In the genomic region with DNA sequence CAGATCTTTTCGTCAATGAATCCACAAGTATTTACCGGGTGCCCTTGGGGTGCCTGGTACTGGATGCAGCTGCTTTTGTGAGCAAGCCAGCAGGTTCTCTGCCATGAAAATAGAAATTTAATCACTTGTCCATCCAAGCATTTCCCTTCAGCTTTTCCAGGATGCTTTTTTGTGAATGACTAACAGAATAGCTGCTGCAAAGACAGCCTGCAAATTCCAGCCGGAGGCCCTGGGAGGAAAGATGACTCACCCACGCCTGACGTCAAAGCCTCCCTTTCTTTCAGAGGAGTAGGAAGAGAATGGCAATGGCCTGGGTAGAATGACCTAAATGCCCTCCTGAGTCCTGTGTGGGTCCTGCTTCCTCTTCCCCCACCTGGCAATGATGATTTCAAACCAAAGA, we compare ENCODE assay signal across 8 cellular contexts.
DNase-seq lines count a peak whose midpoint lies in the region; ATAC-seq lines count a peak whose summit lies in the region.

No MANE protein-coding gene starts in this region.

- H3K9me3 ChIP-seq in HUES64 (ENCODE audit: insufficient read depth, low read depth, low read length): no peaks in the 10 kb centered on the region

- H3K36me3 Mint-ChIP-seq in activated naive CD4-positive, alpha-beta T cell treated with anti-CD3 and anti-CD28 coated beads, Interleukin-2, amount 50 U/mL, for 72 hours: no peaks in the 10 kb centered on the region

- peak; percentile 98 for DNase-seq in A172 (ENCODE audit: low spot score)
- peak; percentile 97 for DNase-seq in astrocyte of the hippocampus (ENCODE audit: low read depth, low spot score)
- DNase-seq in hippocampal formation (lab: John Stamatoyannopoulos, UW): peak; percentile 32 to 48
- DNase-seq in sciatic nerve (ENCODE audit: low spot score): peak; percentile 86
- DNase-seq in stimulated activated naive CD8-positive, alpha-beta T cell treated with anti-CD3 and anti-CD28 coated beads, Interleukin-15, Interleukin-2, amounts not matched to agents 100 U/mL and 50 U/mL, for 24 hours: no peak
- DNase-seq in NCI-H526 treated with DMSO at 0.1 percent for 48 hours (lab: John Stamatoyannopoulos, UW): no peak
- no peak for DNase-seq in activated naive CD4-positive, alpha-beta T cell treated with anti-CD3 and anti-CD28 coated beads, Interleukin-2, amount 50 U/mL, for 72 hours (ENCODE audit: low spot score in 2 of 2)

- WGBS in HUES64: 20% methylated on average over 5 of the region's 5 CpGs

- H3K27ac Mint-ChIP-seq in activated naive CD4-positive, alpha-beta T cell treated with anti-CD3 and anti-CD28 coated beads, Interleukin-2, amount 50 U/mL, for 72 hours: no peak overlapping the region

- ATAC-seq in sciatic nerve: peak; percentile 90
- ATAC-seq in stimulated activated naive CD8-positive, alpha-beta T cell treated with anti-CD3 and anti-CD28 coated beads, Interleukin-15, Interleukin-2, amounts not matched to agents 100 U/mL and 50 U/mL, for 24 hours: no peak
- no peak for ATAC-seq in activated naive CD4-positive, alpha-beta T cell treated with anti-CD3 and anti-CD28 coated beads, Interleukin-2, amount 50 U/mL, for 72 hours

- peak overlapping the region; percentile 30; the same call in 1 of the 2 replicates for H3K4me3 ChIP-seq in HUES64 (ENCODE audit: low read length)

- peaks cover 35% of the 10 kb centered on the region for H3K4me1 ChIP-seq in HUES64 (ENCODE audit: insufficient read depth, low read length)

- H3K36me3 ChIP-seq in HUES64 (ENCODE audit: insufficient read depth, low read length): no peaks in the 10 kb centered on the region

- H3K27me3 ChIP-seq in HUES64 (ENCODE audit: insufficient read depth, low read length): no peaks in the 10 kb centered on the region

- H3K9ac ChIP-seq in HUES64 (ENCODE audit: low read depth, low read length): peak overlapping the region; percentile 68; the same call in 1 of the 2 replicates

- intact Hi-C loops in sciatic nerve (cut with DNase I): no loop called here

- H3K27ac ChIP-seq in HUES64 (ENCODE audit: low read depth, low read length): peak overlapping the region; percentile 97

- no peaks in the 10 kb centered on the region for H3K9me3 Mint-ChIP-seq in activated naive CD4-positive, alpha-beta T cell treated with anti-CD3 and anti-CD28 coated beads, Interleukin-2, amount 50 U/mL, for 72 hours

Comparison
In these comparisons a context has a peak if more than half of its experiments do, and no peak if none do; other contexts are left out.
1. DNase-seq: peak in A172 (single experiment), astrocyte of the hippocampus (single experiment), hippocampal formation (2 of 2) and sciatic nerve (single experiment); none in stimulated activated naive CD8-positive, alpha-beta T cell treated with anti-CD3 and anti-CD28 coated beads, Interleukin-15, Interleukin-2, amounts not matched to agents 100 U/mL and 50 U/mL, for 24 hours (single experiment), NCI-H526 treated with DMSO at 0.1 percent for 48 hours (single experiment) and activated naive CD4-positive, alpha-beta T cell treated with anti-CD3 and anti-CD28 coated beads, Interleukin-2, amount 50 U/mL, for 72 hours (0 of 2).